In genomic region chr7:139681812-139682135, GRCh38 we compare ENCODE assay signal across 9 cellular contexts.
DNase-seq lines count a peak whose midpoint lies in the region; ATAC-seq and TF ChIP-seq lines count a peak whose summit lies in the region.
"Had no signal": no experiment of that assay in that cellular context is flagged by ENCODE, and none has a peak within 500 bp of the region (broad histone marks: within the 10 kb centered on the region; RNA-seq: fewer than 3 reads in every experiment).

No MANE protein-coding gene starts in this region.

- CTCF ChIA-PET in activated CD4-positive, alpha-beta T cell treated with anti-CD3 and anti-CD28 coated beads, Interleukin-2, amount 10 ng/mL, durations not matched to agents 7 days and 5 days (lab: Charles Lee) = interaction anchor here (2.0 kb wide), 1 partner anchor 11 kb away, joined by 4 read pairs; no protein-coding TSS in a partner anchor
- CTCF ChIA-PET in activated CD4-positive, alpha-beta memory T cell treated with anti-CD3 and anti-CD28 coated beads, Interleukin-2, amount 10 ng/mL, durations not matched to agents 7 days and 5 days (lab: Charles Lee) = no interaction called here
- CTCF ChIA-PET in OCI-LY7 (lab: Charles Lee; ENCODE audit: unreplicated experiment) = no interaction called here

- peak overlapping the region; percentile 78 for H3K27ac Mint-ChIP-seq in activated CD4-positive, alpha-beta T cell treated with anti-CD3 and anti-CD28 coated beads, Interleukin-2, amount 10 ng/mL, durations not matched to agents 7 days and 5 days
- H3K27ac Mint-ChIP-seq in activated CD4-positive, alpha-beta memory T cell treated with anti-CD3 and anti-CD28 coated beads, Interleukin-2, amount 10 ng/mL, durations not matched to agents 7 days and 5 days = peak overlapping the region; percentile 88
- H3K27ac Mint-ChIP-seq in stimulated activated naive CD8-positive, alpha-beta T cell treated with anti-CD3 and anti-CD28 coated beads, Interleukin-15, amount 100 ng/mL, for 72 hours = peak overlapping the region; percentile 83 to 93

- H3K4me1 Mint-ChIP-seq in activated CD4-positive, alpha-beta T cell treated with anti-CD3 and anti-CD28 coated beads, Interleukin-2, amount 10 ng/mL, durations not matched to agents 7 days and 5 days = peaks cover 46% of the 10 kb centered on the region
- H3K4me1 Mint-ChIP-seq in activated CD4-positive, alpha-beta memory T cell treated with anti-CD3 and anti-CD28 coated beads, Interleukin-2, amount 10 ng/mL, durations not matched to agents 7 days and 5 days = peaks cover 55% of the 10 kb centered on the region
- H3K4me1 Mint-ChIP-seq in stimulated activated naive CD8-positive, alpha-beta T cell treated with anti-CD3 and anti-CD28 coated beads, Interleukin-15, amount 100 ng/mL, for 72 hours = peaks cover 47% of the 10 kb centered on the region

- no peak for DNase-seq in activated CD4-positive, alpha-beta T cell treated with anti-CD3 and anti-CD28 coated beads, Interleukin-2, amount 10 ng/mL, durations not matched to agents 7 days and 5 days
- DNase-seq in activated CD4-positive, alpha-beta T cell treated with anti-CD3 and anti-CD28 coated beads, Interleukin-2, amount 50 U/mL, for 4 hours = no peak
- no peak for DNase-seq in activated CD4-positive, alpha-beta memory T cell treated with anti-CD3 and anti-CD28 coated beads, Interleukin-2, amount 10 ng/mL, durations not matched to agents 7 days and 5 days
- DNase-seq in hepatocyte (ENCODE audit: low spot score) (no peak), NCI-H524 (lab: John Stamatoyannopoulos, UW) (no peak), OCI-LY7 (ENCODE audit: low spot score) (no peak)
- no peak for DNase-seq in stimulated activated naive CD8-positive, alpha-beta T cell treated with anti-CD3 and anti-CD28 coated beads, Interleukin-15, amount 100 ng/mL, for 72 hours
- DNase-seq in effector CD8-positive, alpha-beta T cell (lab: John Stamatoyannopoulos, UW) = no peak
- DNase-seq: NCI-H2171 had no signal

- no peak overlapping the region for H3K4me3 Mint-ChIP-seq in activated CD4-positive, alpha-beta T cell treated with anti-CD3 and anti-CD28 coated beads, Interleukin-2, amount 10 ng/mL, durations not matched to agents 7 days and 5 days
- no peak overlapping the region for H3K4me3 Mint-ChIP-seq in activated CD4-positive, alpha-beta memory T cell treated with anti-CD3 and anti-CD28 coated beads, Interleukin-2, amount 10 ng/mL, durations not matched to agents 7 days and 5 days
- H3K4me3 Mint-ChIP-seq in stimulated activated naive CD8-positive, alpha-beta T cell treated with anti-CD3 and anti-CD28 coated beads, Interleukin-15, amount 100 ng/mL, for 72 hours = peak overlapping the region; percentile 71 to 75

- H3K27ac ChIP-seq in hepatocyte = peak overlapping the region; percentile 92
- no peak overlapping the region for H3K27ac ChIP-seq in OCI-LY7 (ENCODE audit: low read depth, low read length, poor library complexity, severe bottlenecking)

- H3K4me2 ChIP-seq in hepatocyte (no peak overlapping the region), OCI-LY7 (ENCODE audit: low read length) (no peak overlapping the region)

- H3K79me2 ChIP-seq in hepatocyte = peaks cover 55% of the 10 kb centered on the region
- H3K79me2 ChIP-seq in OCI-LY7 (ENCODE audit: insufficient read depth, low read depth, low read length) = no peaks in the 10 kb centered on the region

- no peak for ATAC-seq in stimulated activated naive CD8-positive, alpha-beta T cell treated with anti-CD3 and anti-CD28 coated beads, Interleukin-15, amount 100 ng/mL, for 72 hours

- H3K36me3 Mint-ChIP-seq in activated CD4-positive, alpha-beta T cell treated with anti-CD3 and anti-CD28 coated beads, Interleukin-2, amount 10 ng/mL, durations not matched to agents 7 days and 5 days (ENCODE audit: low read depth) = peaks cover 32% of the 10 kb centered on the region
- H3K36me3 Mint-ChIP-seq in activated CD4-positive, alpha-beta memory T cell treated with anti-CD3 and anti-CD28 coated beads, Interleukin-2, amount 10 ng/mL, durations not matched to agents 7 days and 5 days (ENCODE audit: low read depth) = peaks cover 19% of the 10 kb centered on the region

- no TSS peak for BruUV-seq in OCI-LY7 (replicated peaks; lab: Mats Ljungman, UMichigan)

- TF ChIP-seq CTCF in hepatocyte (IDR thresholded peaks at IDR 0.05; ENCODE audit: poor library complexity) (no peak), OCI-LY7 (conservative IDR thresholded peaks at IDR 0.05; ENCODE audit: low read length) (no peak)

- 95% methylated on average over 4 of the region's 4 CpGs for WGBS in hepatocyte (ENCODE audit: low lambda C conversion rate, missing lambda C conversion rate)

- H3K36me3 ChIP-seq in hepatocyte (replicated peaks; ENCODE audit: insufficient read depth, low read depth) (no peaks in the 10 kb centered on the region), OCI-LY7 (ENCODE audit: insufficient read depth, low read length) (no peaks in the 10 kb centered on the region)

- peaks cover 14% of the 10 kb centered on the region for H3K9me3 Mint-ChIP-seq in activated CD4-positive, alpha-beta T cell treated with anti-CD3 and anti-CD28 coated beads, Interleukin-2, amount 10 ng/mL, durations not matched to agents 7 days and 5 days
- H3K9me3 Mint-ChIP-seq in activated CD4-positive, alpha-beta memory T cell treated with anti-CD3 and anti-CD28 coated beads, Interleukin-2, amount 10 ng/mL, durations not matched to agents 7 days and 5 days = peaks cover 10% of the 10 kb centered on the region
- H3K9me3 Mint-ChIP-seq in stimulated activated naive CD8-positive, alpha-beta T cell treated with anti-CD3 and anti-CD28 coated beads, Interleukin-15, amount 100 ng/mL, for 72 hours = peaks cover 11 to 12% of the 10 kb centered on the region in 2 donors

- no peaks in the 10 kb centered on the region for H3K27me3 ChIP-seq in hepatocyte

- H3K9me2 ChIP-seq in hepatocyte (replicated peaks; ENCODE audit: insufficient read depth) (no peaks in the 10 kb centered on the region), OCI-LY7 (ENCODE audit: insufficient read depth, low read length) (no peaks in the 10 kb centered on the region)

- peaks cover 36% of the 10 kb centered on the region for H3K4me1 ChIP-seq in hepatocyte (ENCODE audit: insufficient read depth)
- no peaks in the 10 kb centered on the region for H3K4me1 ChIP-seq in OCI-LY7 (ENCODE audit: insufficient read depth, low read length, poor library complexity, severe bottlenecking)

- no peaks in the 10 kb centered on the region for H4K20me1 ChIP-seq in hepatocyte (ENCODE audit: insufficient read depth, poor library complexity, severe bottlenecking)
- H4K20me1 ChIP-seq in OCI-LY7 (ENCODE audit: insufficient read depth, low read length) = no peaks in the 10 kb centered on the region

- H3K4me3 ChIP-seq in hepatocyte (no peak overlapping the region), OCI-LY7 (ENCODE audit: low read depth, low read length, poor library complexity, severe bottlenecking) (no peak overlapping the region)

- H3K27me3 Mint-ChIP-seq in activated CD4-positive, alpha-beta T cell treated with anti-CD3 and anti-CD28 coated beads, Interleukin-2, amount 10 ng/mL, durations not matched to agents 7 days and 5 days = no peaks in the 10 kb centered on the region
- H3K27me3 Mint-ChIP-seq in activated CD4-positive, alpha-beta memory T cell treated with anti-CD3 and anti-CD28 coated beads, Interleukin-2, amount 10 ng/mL, durations not matched to agents 7 days and 5 days = no peaks in the 10 kb centered on the region
- no peaks in the 10 kb centered on the region for H3K27me3 Mint-ChIP-seq in stimulated activated naive CD8-positive, alpha-beta T cell treated with anti-CD3 and anti-CD28 coated beads, Interleukin-15, amount 100 ng/mL, for 72 hours

- intact Hi-C loops in OCI-LY7 (cut with micrococcal nuclease; ENCODE audit: unreplicated experiment) = no loop called here

- POLR2A ChIA-PET in activated CD4-positive, alpha-beta T cell treated with anti-CD3 and anti-CD28 coated beads, Interleukin-2, amount 10 ng/mL, durations not matched to agents 7 days and 5 days (lab: Charles Lee) = interaction anchor here (1.0 kb wide), 1 partner anchor 677 kb away, joined by 4 read pairs; no protein-coding TSS in a partner anchor
- POLR2A ChIA-PET in activated CD4-positive, alpha-beta memory T cell treated with anti-CD3 and anti-CD28 coated beads, Interleukin-2, amount 10 ng/mL, durations not matched to agents 7 days and 5 days (lab: Charles Lee) = interaction anchor here (1.1 to 2.2 kb wide), 2 partner anchors 35 to 85 kb away, joined by 3 to 11 read pairs; no protein-coding TSS in a partner anchor
- POLR2A ChIA-PET in OCI-LY7 (lab: Charles Lee) = no interaction called here

- no peak overlapping the region for H2AFZ ChIP-seq in hepatocyte
- H2AFZ ChIP-seq in OCI-LY7 (ENCODE audit: low read length) = no peak overlapping the region

- H3K9me3 ChIP-seq in hepatocyte (ENCODE audit: low read depth) = no peaks in the 10 kb centered on the region
- H3K9me3 ChIP-seq in OCI-LY7 (ENCODE audit: low read length) = no peaks in the 10 kb centered on the region

Comparison
In these comparisons a context has a peak if more than half of its experiments do, and no peak if none do; other contexts are left out.
1. H3K4me3 Mint-ChIP-seq: peak in stimulated activated naive CD8-positive, alpha-beta T cell treated with anti-CD3 and anti-CD28 coated beads, Interleukin-15, amount 100 ng/mL, for 72 hours (2 of 2); none in activated CD4-positive, alpha-beta T cell treated with anti-CD3 and anti-CD28 coated beads, Interleukin-2, amount 10 ng/mL, durations not matched to agents 7 days and 5 days (single experiment) and activated CD4-positive, alpha-beta memory T cell treated with anti-CD3 and anti-CD28 coated beads, Interleukin-2, amount 10 ng/mL, durations not matched to agents 7 days and 5 days (single experiment).
2. Peak in every context shown above with its lines, with median percentiles within 50 percentile points of each other: H3K27ac Mint-ChIP-seq.